1 cellular context compared by ENCODE assay signal in genomic region chr5:85647349-85648127, GRCh38.
TF ChIP-seq lines count a peak whose summit lies in the region.

No MANE protein-coding gene starts in this region.

TF ChIP-seq in K562, 482 proteins besides CTCF, POLR2A, EP300 and RAD21 (continued from another document and continues in another):
- TF ChIP-seq SNAPC5 (CRISPR knock-in tag; IDR thresholded peaks at IDR 0.05) (no peak), E2F5 (CRISPR knock-in tag; IDR thresholded peaks at IDR 0.05) (no peak), ZNF511 (CRISPR knock-in tag; IDR thresholded peaks at IDR 0.05) (no peak), POU5F1 (IDR thresholded peaks at IDR 0.05; ENCODE audit: borderline replicate concordance, low read depth, low read length, partially characterized antibody) (no peak), ZBTB43 (CRISPR knock-in tag; IDR thresholded peaks at IDR 0.05) (no peak), MYNN (IDR thresholded peaks at IDR 0.05) (no peak), MYNN (CRISPR knock-in tag; IDR thresholded peaks at IDR 0.05) (no peak), ZNF146 (CRISPR knock-in tag; IDR thresholded peaks at IDR 0.05; ENCODE audit: unreplicated experiment) (no peak), ZFP91 (CRISPR knock-in tag; IDR thresholded peaks at IDR 0.05) (no peak), MXD1 (CRISPR knock-in tag; IDR thresholded peaks at IDR 0.05; ENCODE audit: borderline replicate concordance, poor library complexity, severe bottlenecking) (no peak), CBX8 (IDR thresholded peaks at IDR 0.05; ENCODE audit: borderline replicate concordance, extremely low read depth, low read depth, low read length, poor library complexity, severe bottlenecking) (no peak), KLF13 (tag; IDR thresholded peaks at IDR 0.05; ENCODE audit: borderline replicate concordance, low read depth) (no peak), PHF8 (IDR thresholded peaks at IDR 0.05; ENCODE audit: borderline replicate concordance, low read length) (peak; percentile 45; the same call in 1 of the 2 replicates), SMARCE1 (IDR thresholded peaks at IDR 0.05) (no peak), SREBF2 (CRISPR knock-in tag; IDR thresholded peaks at IDR 0.05) (no peak), ZNF668 (CRISPR knock-in tag; IDR thresholded peaks at IDR 0.05) (no peak), SREBF1 (IDR thresholded peaks at IDR 0.05; ENCODE audit: borderline replicate concordance, low read depth, low read length) (no peak), RBBP5 (IDR thresholded peaks at IDR 0.05; ENCODE audit: borderline replicate concordance, insufficient read depth, low read length, poor library complexity, severe bottlenecking) (peak; percentile 49), EP400 (IDR thresholded peaks at IDR 0.05) (peak; percentile 48), RCOR1 (IDR thresholded peaks at IDR 0.05; ENCODE audit: borderline replicate concordance in 1 of 2, low read depth in 2 of 2, low read length in 2 of 2) (no peak), SOX6 (IDR thresholded peaks at IDR 0.05) (no peak), ZNF311 (CRISPR knock-in tag; IDR thresholded peaks at IDR 0.05) (no peak), ZNF449 (CRISPR knock-in tag; IDR thresholded peaks at IDR 0.05) (no peak), YY1 (IDR thresholded peaks at IDR 0.05; ENCODE audit: borderline replicate concordance in 1 of 3, control insufficient read depth in 1 of 3, extremely low read depth in 1 of 3, insufficient read depth in 3 of 3, insufficient read length in 1 of 3, insufficient replicate concordance in 2 of 3, low read depth in 1 of 3, low read length in 2 of 3) (peak in 1 of 3 experiments; percentile 42), REST (CRISPR knock-in tag; IDR thresholded peaks at IDR 0.05; ENCODE audit: low read depth) (no peak), SAFB2 (IDR thresholded peaks at IDR 0.05; ENCODE audit: borderline replicate concordance, low read depth, low read length, severe bottlenecking) (no peak), PKNOX1 (IDR thresholded peaks at IDR 0.05) (peak; percentile 94), HDAC3 (IDR thresholded peaks at IDR 0.05; ENCODE audit: borderline replicate concordance, partially characterized antibody) (no peak), PHB2 (IDR thresholded peaks at IDR 0.05; ENCODE audit: low read depth) (no peak), ZNF217 (CRISPR knock-in tag; IDR thresholded peaks at IDR 0.05) (no peak), MLX (CRISPR knock-in tag; conservative IDR thresholded peaks at IDR 0.05) (no peak), PHF21A (IDR thresholded peaks at IDR 0.05; ENCODE audit: borderline replicate concordance, low read depth) (no peak), ZNF316 (IDR thresholded peaks at IDR 0.05) (no peak), ILK (tag; IDR thresholded peaks at IDR 0.05; ENCODE audit: borderline replicate concordance, low read depth) (no peak), ARID1B (IDR thresholded peaks at IDR 0.05) (no peak), NFATC3 (IDR thresholded peaks at IDR 0.05) (no peak), TBL1XR1 (IDR thresholded peaks at IDR 0.05; ENCODE audit: low read length in 2 of 2) (no peak), MCM5 (IDR thresholded peaks at IDR 0.05; ENCODE audit: low read depth) (no peak), GATAD2A (IDR thresholded peaks at IDR 0.05) (no peak)
